Comparison of ENCODE assay signal across 26 cellular contexts in the genomic region with DNA sequence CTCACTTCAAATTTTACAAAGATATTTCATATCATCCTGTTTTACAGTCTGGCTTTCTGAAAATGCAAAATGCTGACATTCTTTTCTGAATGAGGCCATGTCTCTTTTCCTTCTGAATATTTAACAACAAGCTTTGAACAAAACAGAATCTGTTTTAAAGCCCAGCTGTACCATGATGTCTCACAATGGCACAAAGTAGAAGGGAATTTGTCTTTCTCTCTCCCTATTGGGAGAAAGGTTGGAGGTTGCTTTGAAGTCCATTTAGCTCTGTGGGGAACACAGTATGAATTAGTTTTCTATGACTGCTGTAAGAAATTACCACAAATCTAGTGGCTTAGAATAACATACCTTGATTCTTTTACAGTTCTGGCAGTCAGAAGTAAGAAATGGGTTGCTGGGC.
"Had no signal": no experiment of that assay in that cellular context is flagged by ENCODE, and none has a peak within 500 bp of the region (broad histone marks: within the 10 kb centered on the region; RNA-seq: fewer than 3 reads in every experiment).

No MANE protein-coding gene starts in this region.

- H3K4me3 ChIP-seq: esophagus squamous epithelium, ovary, prostate gland, sigmoid colon, smooth muscle cell, stomach, testis, transverse colon had no signal

- H3K4me3 Mint-ChIP-seq: activated CD4-positive, alpha-beta memory T cell treated with anti-CD3 and anti-CD28 coated beads for 36 hours; activated CD4-positive, alpha-beta T cell treated with anti-CD3 and anti-CD28 coated beads, Interleukin-2, amount 10 ng/mL, durations not matched to agents 24 days and 14 days; activated naive CD4-positive, alpha-beta T cell treated with anti-CD3 and anti-CD28 coated beads, Interleukin-2, amount 50 U/mL, for 24 hours; activated naive CD8-positive, alpha-beta T cell treated with anti-CD3 and anti-CD28 coated beads, Interleukin-2, amount 50 U/mL, for 24 hours; activated T-cell treated with anti-CD3 and anti-CD28 coated beads, Interleukin-2, amount 50 U/mL, for 24 hours; naive thymus-derived CD4-positive, alpha-beta T cell; stimulated activated naive B cell treated with anti-CD40 and anti-IgM and Interleukin-4, amounts not matched to agents 10 μg/mL and 1 μg/mL and 100 μg/mL, for 72 hours; T-helper 1 cell treated with Interleukin-12 subunit alpha and Interleukin-12 subunit beta and Interleukin-4 antibody, amounts not matched to agents 30 μg/mL and 1 μg/mL, for 36 hours had no signal

- DNase-seq: activated CD4-positive, alpha-beta memory T cell treated with anti-CD3 and anti-CD28 coated beads for 36 hours; activated CD4-positive, alpha-beta T cell treated with anti-CD3 and anti-CD28 coated beads, Interleukin-2, amount 10 ng/mL, durations not matched to agents 24 days and 14 days; activated CD8-positive, alpha-beta memory T cell treated with anti-CD3 and anti-CD28 coated beads, Interleukin-2, amount 50 U/mL, for 48 hours; activated gamma-delta T cell; activated naive CD8-positive, alpha-beta T cell treated with anti-CD3 and anti-CD28 coated beads, Interleukin-2, amount 50 U/mL, for 24 hours; activated T-cell treated with anti-CD3 and anti-CD28 coated beads, Interleukin-2, amount 50 U/mL, for 24 hours; esophagus squamous epithelium; foreskin melanocyte; left cardiac atrium; left ventricle myocardium superior; naive thymus-derived CD4-positive, alpha-beta T cell; ovary; sigmoid colon; stimulated activated CD4-positive, alpha-beta T cell treated with anti-CD3 and anti-CD28 coated beads, Interleukin-1b, Interleukin-23, amount 100 ng/mL, for 48 hours; stimulated activated CD4-positive, alpha-beta T cell treated with anti-CD3 and anti-CD28 coated beads, Interleukin-4, amount 100 ng/mL, for 4 hours; stimulated activated naive B cell treated with anti-CD40 and anti-IgM and Interleukin-4, amounts not matched to agents 10 μg/mL and 1 μg/mL and 100 μg/mL, for 72 hours; stomach; T-helper 9 cell; testis; transverse colon had no signal

- H3K9me3 Mint-ChIP-seq: activated CD4-positive, alpha-beta T cell treated with anti-CD3 and anti-CD28 coated beads, Interleukin-2, amount 10 ng/mL, durations not matched to agents 24 days and 14 days; activated naive CD4-positive, alpha-beta T cell treated with anti-CD3 and anti-CD28 coated beads, Interleukin-2, amount 50 U/mL, for 24 hours had no signal

- H3K27ac Mint-ChIP-seq: activated CD4-positive, alpha-beta memory T cell treated with anti-CD3 and anti-CD28 coated beads for 36 hours; activated CD4-positive, alpha-beta T cell treated with anti-CD3 and anti-CD28 coated beads, Interleukin-2, amount 10 ng/mL, durations not matched to agents 24 days and 14 days; activated naive CD4-positive, alpha-beta T cell treated with anti-CD3 and anti-CD28 coated beads, Interleukin-2, amount 50 U/mL, for 24 hours; activated naive CD8-positive, alpha-beta T cell treated with anti-CD3 and anti-CD28 coated beads, Interleukin-2, amount 50 U/mL, for 24 hours; activated T-cell treated with anti-CD3 and anti-CD28 coated beads, Interleukin-2, amount 50 U/mL, for 24 hours; naive thymus-derived CD4-positive, alpha-beta T cell; stimulated activated naive B cell treated with anti-CD40 and anti-IgM and Interleukin-4, amounts not matched to agents 10 μg/mL and 1 μg/mL and 100 μg/mL, for 72 hours; T-helper 1 cell treated with Interleukin-12 subunit alpha and Interleukin-12 subunit beta and Interleukin-4 antibody, amounts not matched to agents 30 μg/mL and 1 μg/mL, for 36 hours had no signal

- H3K27me3 Mint-ChIP-seq: activated CD4-positive, alpha-beta memory T cell treated with anti-CD3 and anti-CD28 coated beads for 36 hours; activated CD4-positive, alpha-beta T cell treated with anti-CD3 and anti-CD28 coated beads, Interleukin-2, amount 10 ng/mL, durations not matched to agents 24 days and 14 days; activated naive CD4-positive, alpha-beta T cell treated with anti-CD3 and anti-CD28 coated beads, Interleukin-2, amount 50 U/mL, for 24 hours; activated naive CD8-positive, alpha-beta T cell treated with anti-CD3 and anti-CD28 coated beads, Interleukin-2, amount 50 U/mL, for 24 hours; activated T-cell treated with anti-CD3 and anti-CD28 coated beads, Interleukin-2, amount 50 U/mL, for 24 hours; stimulated activated naive B cell treated with anti-CD40 and anti-IgM and Interleukin-4, amounts not matched to agents 10 μg/mL and 1 μg/mL and 100 μg/mL, for 72 hours had no signal

- H3K4me1 Mint-ChIP-seq: activated CD4-positive, alpha-beta T cell treated with anti-CD3 and anti-CD28 coated beads, Interleukin-2, amount 10 ng/mL, durations not matched to agents 24 days and 14 days; activated naive CD4-positive, alpha-beta T cell treated with anti-CD3 and anti-CD28 coated beads, Interleukin-2, amount 50 U/mL, for 24 hours; activated naive CD8-positive, alpha-beta T cell treated with anti-CD3 and anti-CD28 coated beads, Interleukin-2, amount 50 U/mL, for 24 hours; naive thymus-derived CD4-positive, alpha-beta T cell; stimulated activated naive B cell treated with anti-CD40 and anti-IgM and Interleukin-4, amounts not matched to agents 10 μg/mL and 1 μg/mL and 100 μg/mL, for 72 hours had no signal

- ATAC-seq: activated CD4-positive, CD25-positive, alpha-beta regulatory T cell treated with anti-CD3 and anti-CD28 coated beads, Interleukin-2, amount 50 U/mL, for 24 hours; activated naive CD8-positive, alpha-beta T cell treated with anti-CD3 and anti-CD28 coated beads, Interleukin-2, amount 50 U/mL, for 24 hours; left cardiac atrium; left ventricle myocardium superior; naive thymus-derived CD4-positive, alpha-beta T cell; stimulated activated naive B cell treated with anti-CD40 and anti-IgM and Interleukin-4, amounts not matched to agents 10 μg/mL and 1 μg/mL and 100 μg/mL, for 72 hours had no signal

- H3K27ac ChIP-seq: epithelial cell of prostate, esophagus squamous epithelium, ovary, prostate gland, sigmoid colon, stomach, testis, transverse colon had no signal

- H3K27me3 ChIP-seq: ovary, sigmoid colon, stomach, testis, transverse colon had no signal

- H3K36me3 Mint-ChIP-seq: activated CD4-positive, alpha-beta memory T cell treated with anti-CD3 and anti-CD28 coated beads for 36 hours; activated naive CD4-positive, alpha-beta T cell treated with anti-CD3 and anti-CD28 coated beads, Interleukin-2, amount 50 U/mL, for 24 hours; naive thymus-derived CD4-positive, alpha-beta T cell; stimulated activated naive B cell treated with anti-CD40 and anti-IgM and Interleukin-4, amounts not matched to agents 10 μg/mL and 1 μg/mL and 100 μg/mL, for 72 hours had no signal
